Comparison of ENCODE assay signal across 3 cellular contexts in the genomic region with DNA sequence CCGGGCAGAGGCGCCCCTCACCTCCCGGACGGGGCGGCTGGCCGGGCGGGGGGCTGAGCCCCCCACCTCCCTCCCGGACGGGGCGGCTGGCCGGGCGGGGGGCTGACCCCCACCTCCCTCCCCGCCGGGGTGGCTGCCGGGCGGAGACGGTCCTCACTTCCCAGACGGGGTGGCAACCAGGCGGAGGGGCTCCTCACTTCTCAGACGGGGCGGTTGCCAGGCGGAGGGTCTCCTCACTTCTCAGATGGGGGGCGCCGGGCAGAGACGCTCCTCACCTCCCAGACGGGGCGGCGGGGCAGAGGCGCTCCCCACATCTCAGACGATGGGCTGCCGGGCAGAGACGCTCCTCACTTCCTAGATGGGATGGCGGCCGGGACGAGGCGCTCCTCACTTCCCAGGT. TPM values are rescaled to one million over a fixed set of nuclear protein-coding genes. Genes with fewer than 3 reads are reported as not detected.
"Had no signal": no experiment of that assay in that cellular context is flagged by ENCODE, and none has a peak within 500 bp of the region (broad histone marks: within the 10 kb centered on the region; RNA-seq: fewer than 3 reads in every experiment).

No MANE protein-coding gene starts in this region.

RNA-seq across cellular contexts. Expression of a gene that starts 59.0 kb away (rescaled TPM):
- total RNA-seq: cardiac septum, cerebellum, chondrocyte had no signal
